In the genomic region with DNA sequence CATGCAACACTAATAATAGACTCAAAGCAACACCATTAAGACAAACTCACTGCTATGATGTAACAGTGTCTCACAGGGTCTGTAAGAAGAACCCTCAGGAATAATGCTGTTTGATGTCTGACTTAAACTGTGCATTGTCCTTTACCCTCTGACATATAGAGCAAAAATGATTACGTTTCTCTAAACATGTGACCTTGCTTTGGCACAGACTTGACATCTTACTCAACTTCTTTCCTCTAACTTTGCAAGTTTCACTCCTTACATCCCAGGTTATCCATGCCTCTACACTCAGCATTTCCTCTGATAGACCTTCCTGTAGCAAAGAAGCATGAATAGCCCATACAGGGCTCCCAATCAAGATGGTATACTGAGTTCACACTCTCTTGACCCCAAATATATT, we compare ENCODE assay signal across 13 cellular contexts.
DNase-seq lines count a peak whose midpoint lies in the region; ATAC-seq, FAIRE-seq and TF ChIP-seq lines count a peak whose summit lies in the region.
"Had no signal": no experiment of that assay in that cellular context is flagged by ENCODE, and none has a peak within 500 bp of the region (broad histone marks: within the 10 kb centered on the region; RNA-seq: fewer than 3 reads in every experiment).

No MANE protein-coding gene starts in this region.

- H3K79me2 ChIP-seq in HCT116 (ENCODE audit: insufficient read depth, low read length) (no peaks in the 10 kb centered on the region), astrocyte (ENCODE audit: insufficient read depth, low read length) (no peaks in the 10 kb centered on the region), mesendoderm (ENCODE audit: control insufficient read depth, insufficient read depth, low read length) (no peaks in the 10 kb centered on the region), GM23338 (replicated peaks; ENCODE audit: insufficient read depth) (no peaks in the 10 kb centered on the region)

- BruUV-seq in HCT116 (replicated peaks; lab: Mats Ljungman, UMichigan): no TSS peak

- WGBS in heart left ventricle, 4 donors: 3 to 12% (median 10%) methylated on average over 1 of the region's 1 CpG
- no CpG with 5 or more reads among the region's 1 CpG for WGBS in mesendoderm (ENCODE audit: extremely low coverage, insufficient coverage, low lambda C conversion rate)

- H3K27ac ChIP-seq in HCT116 (ENCODE audit: low read depth, low read length) (no peak overlapping the region), astrocyte (ENCODE audit: low read depth, low read length) (peak overlapping the region; percentile 49), heart left ventricle (peak overlapping the region in 11 of 12 donors; percentile 56 to 83 (median 64)), skeletal muscle tissue (ENCODE audit: low read depth, low read length) (peak overlapping the region; percentile 39), mesendoderm (ENCODE audit: low read depth, low read length) (no peak overlapping the region), GM23338 (ENCODE audit: low read depth) (no peak overlapping the region)
- H3K27ac ChIP-seq: body of pancreas had no signal

- H3K4me2 ChIP-seq in HCT116 (ENCODE audit: low read length) (peak overlapping the region; percentile 31; the same call in 1 of the 2 replicates), astrocyte (ENCODE audit: low read length) (peak overlapping the region; percentile 53), mesendoderm (ENCODE audit: low read length) (no peak overlapping the region), GM23338 (no peak overlapping the region)

- no peak overlapping the region for H3K4me3 ChIP-seq in HCT116 (replicated peaks in 1 of 2; ENCODE audit: low read depth in 1 of 2, low read length in 2 of 2)
- no peak overlapping the region for H3K4me3 ChIP-seq in astrocyte (ENCODE audit: insufficient read depth, low read depth, low read length)
- no peak overlapping the region for H3K4me3 ChIP-seq in heart left ventricle
- H3K4me3 ChIP-seq in skeletal muscle tissue (ENCODE audit: low read length in 3 of 3): peak overlapping the region in 1 of 3 donors; percentile 30
- no peak overlapping the region for H3K4me3 ChIP-seq in mesendoderm (ENCODE audit: low read length)
- no peak overlapping the region for H3K4me3 ChIP-seq in GM23338
- H3K4me3 ChIP-seq: body of pancreas had no signal

- H3K23ac ChIP-seq in mesendoderm (ENCODE audit: low read length): no peak overlapping the region

- H2BK15ac ChIP-seq in mesendoderm (replicated peaks; ENCODE audit: low read depth): no peak overlapping the region

- TF ChIP-seq POLR2A in HCT116 (IDR thresholded peaks at IDR 0.05; ENCODE audit: borderline replicate concordance, extremely low read depth, insufficient read depth, insufficient read length) (no peak), heart left ventricle (IDR thresholded peaks at IDR 0.05) (no peak)

- RAD21 ChIA-PET in HCT116 (lab: Charles Lee; ENCODE audit: low non-redundant PET in 1 of 2, low total read pairs in 2 of 2, uncharacterized antibody in 2 of 2, unreplicated experiment in 2 of 2): no interaction called here

- H3K9me3 Mint-ChIP-seq in astrocyte (ENCODE audit: unreplicated experiment): peaks cover 8% of the 10 kb centered on the region
- peaks cover 22% of the 10 kb centered on the region for H3K9me3 Mint-ChIP-seq in GM23338

- POLR2A ChIA-PET in HCT116 (lab: Charles Lee): no interaction called here

- no peak overlapping the region for H2BK120ac ChIP-seq in mesendoderm (ENCODE audit: low read depth, low read length)

- no peak for TF ChIP-seq CTCF in HCT116 (IDR thresholded peaks at IDR 0.05 in 2 of 3, conservative IDR thresholded peaks at IDR 0.05 in 1 of 3; ENCODE audit: borderline replicate concordance in 1 of 3, insufficient read depth in 1 of 3, low read depth in 2 of 3, low read length in 2 of 3)
- no peak for TF ChIP-seq CTCF in astrocyte (IDR thresholded peaks at IDR 0.05; ENCODE audit: insufficient read depth, low read depth, low read length)
- TF ChIP-seq CTCF in heart left ventricle (IDR thresholded peaks at IDR 0.05): no peak
- TF ChIP-seq CTCF in GM23338 (conservative IDR thresholded peaks at IDR 0.05; ENCODE audit: low read depth in 2 of 2): no peak

- H3F3A ChIP-seq in GM23338 (replicated peaks; ENCODE audit: low read depth): no peaks in the 10 kb centered on the region

- H4K8ac ChIP-seq in mesendoderm (ENCODE audit: low read depth, low read length): no peak overlapping the region

- H3K27me3 Mint-ChIP-seq in astrocyte (ENCODE audit: low read depth, unreplicated experiment) (no peaks in the 10 kb centered on the region), GM23338 (ENCODE audit: insufficient read depth, low read depth, poor library complexity) (no peaks in the 10 kb centered on the region)
- H3K27me3 Mint-ChIP-seq: stimulated activated naive CD8-positive, alpha-beta T cell treated with anti-CD3 and anti-CD28 coated beads, Interleukin-15, amount 100 ng/mL, for 72 hours had no signal

- H3K9me2 ChIP-seq in HCT116 (ENCODE audit: insufficient read depth): no peaks in the 10 kb centered on the region; the same call in 1 of the 2 replicates
- H3K9me2 ChIP-seq in GM23338 (ENCODE audit: insufficient read depth): peaks cover under 1% of the 10 kb centered on the region; the same call in 1 of the 2 replicates

- no peak for DNase-seq in HCT116 (ENCODE audit: low read depth, low spot score)
- DNase-seq in astrocyte (ENCODE audit: low read depth): peak; percentile 39
- no peak for DNase-seq in heart left ventricle
- DNase-seq in stimulated activated CD4-positive, alpha-beta T cell treated with anti-CD3 and anti-CD28 coated beads, Interleukin-4, amount 100 ng/mL, for 24 hours: no peak
- DNase-seq in NAMALWA (ENCODE audit: low spot score): no peak
- DNase-seq in mesendoderm: no peak
- no peak for DNase-seq in GM23338 (ENCODE audit: low spot score)
- DNase-seq: stimulated activated CD4-positive, alpha-beta T cell treated with anti-CD3 and anti-CD28 coated beads, Interleukin-2, amount 100 ng/mL, for 48 hours; stimulated activated naive CD8-positive, alpha-beta T cell treated with anti-CD3 and anti-CD28 coated beads, Interleukin-15, amount 100 ng/mL, for 72 hours had no signal

- no peak overlapping the region for H3K9ac ChIP-seq in HCT116 (ENCODE audit: low read length)
- no peak overlapping the region for H3K9ac ChIP-seq in astrocyte (ENCODE audit: low read length)
- no peak overlapping the region for H3K9ac ChIP-seq in skeletal muscle tissue (ENCODE audit: low read depth in 1 of 3, low read length in 3 of 3)
- H3K9ac ChIP-seq in mesendoderm (ENCODE audit: low read length): no peak overlapping the region

- peak; percentile 89 for FAIRE-seq in astrocyte (lab: Jason Lieb, UNC)
- FAIRE-seq: GM12892, kidney had no signal

- H3K4ac ChIP-seq in mesendoderm (ENCODE audit: low read depth, low read length): no peak overlapping the region

- no peak overlapping the region for H3K18ac ChIP-seq in mesendoderm (ENCODE audit: low read length)

- no peak overlapping the region for H3K56ac ChIP-seq in mesendoderm (ENCODE audit: low read length)

- intact Hi-C loops in HCT116 (cut with micrococcal nuclease) (no loop called here), heart left ventricle (cut with DNase I) (no loop called here)

- no peaks in the 10 kb centered on the region for H3K27me3 ChIP-seq in HCT116 (ENCODE audit: insufficient read depth, low read length)
- no peaks in the 10 kb centered on the region for H3K27me3 ChIP-seq in astrocyte (ENCODE audit: insufficient read depth, low read length)
- H3K27me3 ChIP-seq in heart left ventricle: no peaks in the 10 kb centered on the region
- no peaks in the 10 kb centered on the region for H3K27me3 ChIP-seq in skeletal muscle tissue (ENCODE audit: control insufficient read depth in 3 of 3, insufficient read depth in 3 of 3, low read length in 3 of 3)
- no peaks in the 10 kb centered on the region for H3K27me3 ChIP-seq in mesendoderm (ENCODE audit: insufficient read depth, low read length, poor library complexity)
- no peaks in the 10 kb centered on the region for H3K27me3 ChIP-seq in GM23338 (ENCODE audit: insufficient read depth)
- H3K27me3 ChIP-seq: body of pancreas had no signal

- ATAC-seq in HCT116 (no peak), heart left ventricle (peak; percentile 11 to 52 (median 27)), GM23338 (no peak)

- no peak for TF ChIP-seq RAD21 in HCT116 (IDR thresholded peaks at IDR 0.05; ENCODE audit: low read depth)

- H3K4me1 ChIP-seq in HCT116 (ENCODE audit: control insufficient read depth in 1 of 2, insufficient read depth in 2 of 2, low read length in 2 of 2) (peaks cover 2 to 12% of the 10 kb centered on the region in 2 experiments; a peak in 3 of 4 replicates), astrocyte (ENCODE audit: insufficient read depth, low read length) (peaks cover 16% of the 10 kb centered on the region), heart left ventricle (peaks cover 0 to 24% (median 18%) of the 10 kb centered on the region in 12 donors), skeletal muscle tissue (ENCODE audit: control insufficient read depth in 3 of 3, insufficient read depth in 3 of 3, low read length in 3 of 3) (peaks cover 8 to 16% (median 15%) of the 10 kb centered on the region in 3 donors), mesendoderm (ENCODE audit: control insufficient read depth, low read depth, low read length) (no peaks in the 10 kb centered on the region), GM23338 (ENCODE audit: insufficient read depth) (no peaks in the 10 kb centered on the region)

- H2AFZ ChIP-seq in HCT116 (ENCODE audit: low read depth, low read length, poor library complexity, severe bottlenecking) (no peak overlapping the region), astrocyte (ENCODE audit: low read depth, low read length) (no peak overlapping the region), GM23338 (no peak overlapping the region)

- peaks cover 33% of the 10 kb centered on the region for H3K4me1 Mint-ChIP-seq in astrocyte (ENCODE audit: low read depth, unreplicated experiment)
- peaks cover 11% of the 10 kb centered on the region for H3K4me1 Mint-ChIP-seq in GM23338

- no peaks in the 10 kb centered on the region for H3K79me1 ChIP-seq in mesendoderm (ENCODE audit: low read length)

- no peak overlapping the region for H2AK5ac ChIP-seq in mesendoderm (ENCODE audit: low read length)

- H3K9me3 ChIP-seq in HCT116 (ENCODE audit: control insufficient read depth in 1 of 2, insufficient read depth in 1 of 2, low read depth in 1 of 2, low read length in 2 of 2) (peaks cover 5 to 6% of the 10 kb centered on the region in 2 experiments; a peak in 2 of 4 replicates), astrocyte (ENCODE audit: insufficient read depth, low read depth, low read length) (no peaks in the 10 kb centered on the region), heart left ventricle (peaks cover 0 to 20% (median 6%) of the 10 kb centered on the region in 12 donors), skeletal muscle tissue (ENCODE audit: control insufficient read depth in 3 of 3, low read length in 3 of 3) (peaks cover 0 to 5% (median 0%) of the 10 kb centered on the region in 3 donors)
- H3K9me3 ChIP-seq: body of pancreas had no signal

- CTCF ChIA-PET in HCT116 (lab: Charles Lee): no interaction called here

- H4K5ac ChIP-seq in mesendoderm (ENCODE audit: low read length): no peak overlapping the region

- H3K36me3 ChIP-seq in HCT116 (ENCODE audit: control insufficient read depth in 1 of 2, insufficient read depth in 2 of 2, low read length in 2 of 2) (no peaks in the 10 kb centered on the region), astrocyte (ENCODE audit: insufficient read depth, low read length) (no peaks in the 10 kb centered on the region), heart left ventricle (no peaks in the 10 kb centered on the region), skeletal muscle tissue (ENCODE audit: control insufficient read depth in 3 of 3, insufficient read depth in 3 of 3, low read length in 3 of 3) (no peaks in the 10 kb centered on the region), mesendoderm (ENCODE audit: control insufficient read depth, insufficient read depth, low read length) (no peaks in the 10 kb centered on the region), GM23338 (ENCODE audit: insufficient read depth) (peaks cover 6% of the 10 kb centered on the region; the same call in 1 of the 2 replicates)

- H3K4me3 Mint-ChIP-seq in astrocyte (ENCODE audit: unreplicated experiment): no peak overlapping the region
- no peak overlapping the region for H3K4me3 Mint-ChIP-seq in GM23338

- H3K36me3 Mint-ChIP-seq in astrocyte (ENCODE audit: low read depth, unreplicated experiment): peaks cover 7% of the 10 kb centered on the region
- H3K36me3 Mint-ChIP-seq in GM23338 (ENCODE audit: low read depth): peaks cover 60% of the 10 kb centered on the region

- H4K20me1 ChIP-seq in HCT116 (ENCODE audit: insufficient read depth): no peaks in the 10 kb centered on the region
- H4K20me1 ChIP-seq in astrocyte (ENCODE audit: insufficient read depth, low read length): no peaks in the 10 kb centered on the region
- no peaks in the 10 kb centered on the region for H4K20me1 ChIP-seq in GM23338 (replicated peaks; ENCODE audit: insufficient read depth)

- no peak overlapping the region for H2BK5ac ChIP-seq in mesendoderm (ENCODE audit: low read length)

- peak overlapping the region; percentile 93 for H3K27ac Mint-ChIP-seq in astrocyte (ENCODE audit: unreplicated experiment)
- H3K27ac Mint-ChIP-seq in GM23338: no peak overlapping the region
- H3K27ac Mint-ChIP-seq: stimulated activated naive CD8-positive, alpha-beta T cell treated with anti-CD3 and anti-CD28 coated beads, Interleukin-15, amount 100 ng/mL, for 72 hours had no signal

Comparison
In these comparisons a context has a peak if more than half of its experiments do, and no peak if none do; other contexts are left out.
1. ATAC-seq: peak in heart left ventricle (4 of 4); none in HCT116 (single experiment) and GM23338 (single experiment).
2. H3K27ac ChIP-seq: peak in astrocyte (single experiment), heart left ventricle (11 of 12) and skeletal muscle tissue (single experiment); none in HCT116 (single experiment), mesendoderm (single experiment) and GM23338 (single experiment).
3. H3K4me2 ChIP-seq: peak in HCT116 (single experiment) and astrocyte (single experiment); none in mesendoderm (single experiment) and GM23338 (single experiment).